In genomic region chr2:42342061-42342794, GRCh38 we compare ENCODE assay signal across 8 cellular contexts. TPM values are rescaled to one million over a fixed set of nuclear protein-coding genes. Genes with fewer than 3 reads are reported as not detected.
A peak's percentile ranks its signal among the peaks of the same experiment; 100 is the strongest.
DNase-seq lines count a peak whose midpoint lies in the region; ATAC-seq, FAIRE-seq and TF ChIP-seq lines count a peak whose summit lies in the region.

No MANE protein-coding gene starts in this region.

- in situ Hi-C loops in K562 (cut with MboI): no loop called here

- no peak for TF ChIP-seq POLR2A in K562 (conservative IDR thresholded peaks at IDR 0.05)

- ATAC-seq in HG03520 (IDR thresholded peaks at IDR 0.05; ENCODE audit: unreplicated experiment) (peak; percentile 66), K562 (peak; percentile 57), left lung (peak; percentile 83), GM19035 (IDR thresholded peaks at IDR 0.05; ENCODE audit: unreplicated experiment) (no peak), HG02970 (IDR thresholded peaks at IDR 0.05; ENCODE audit: low FRiP score, unreplicated experiment) (no peak)

- no peak for TF ChIP-seq RAD21 in K562 (CRISPR knock-in tag; conservative IDR thresholded peaks at IDR 0.05 in 1 of 2, IDR thresholded peaks at IDR 0.05 in 1 of 2)

- intact Hi-C loops in K562 (cut with micrococcal nuclease): no loop called here
- intact Hi-C loops in left lung (cut with DNase I): no loop called here

- WGBS in K562 (ENCODE audit: insufficient coverage, low coverage, missing lambda C conversion rate): 77% methylated on average over 8 of the region's 8 CpGs
- WGBS in urinary bladder: 71% methylated on average over 8 of the region's 8 CpGs

- H3K4me3 ChIP-seq in K562: no peak overlapping the region
- no peak overlapping the region for H3K4me3 ChIP-seq in left lung
- no peak overlapping the region for H3K4me3 ChIP-seq in urinary bladder (ENCODE audit: low read depth, low read length)

- no peak for TF ChIP-seq EP300 in K562 (IDR thresholded peaks at IDR 0.05; ENCODE audit: low read length)

- POLR2A ChIA-PET in K562 (lab: Yijun Ruan, JAX): interaction anchor here (1.1 to 2.1 kb wide), 2 partner anchors 13 to 14 kb away, joined by 4 to 7 read pairs; no protein-coding TSS in a partner anchor

- CTCF ChIA-PET in K562 (lab: Yijun Ruan, JAX; ENCODE audit: low intra/inter-chr PET ratio): no interaction called here

- H3K9me1 ChIP-seq in K562 (ENCODE audit: control insufficient read depth, insufficient read depth, low read length): peaks cover 4% of the 10 kb centered on the region

- H2AFZ ChIP-seq in K562 (ENCODE audit: low read depth, low read length): no peak overlapping the region

- 0 out of 2 replicates have a peak, but pooled peaks cover 3% of the 10 kb centered on the region for H4K20me1 ChIP-seq in K562 (replicated peaks; ENCODE audit: control insufficient read depth, insufficient read depth, low read length)

- peaks cover 25% of the 10 kb centered on the region for H3K79me2 ChIP-seq in K562 (ENCODE audit: control insufficient read depth, insufficient read depth, low read length)

- H3K36me3 ChIP-seq in K562 (ENCODE audit: control insufficient read depth, insufficient read depth, low read length): peaks cover 70% of the 10 kb centered on the region; the same call in 2 of the 3 replicates
- peaks cover 0 to 68% of the 10 kb centered on the region in 2 donors for H3K36me3 ChIP-seq in left lung
- H3K36me3 ChIP-seq in urinary bladder (ENCODE audit: insufficient read depth): no peaks in the 10 kb centered on the region

- TF ChIP-seq CTCF in K562 (IDR thresholded peaks at IDR 0.05 in 2 of 3, conservative IDR thresholded peaks at IDR 0.05 in 1 of 3; ENCODE audit: insufficient read depth in 2 of 3, low read depth in 1 of 3, low read length in 3 of 3) (no peak), left lung (IDR thresholded peaks at IDR 0.05) (no peak)

- H3K9me3 ChIP-seq in K562 (replicated peaks; ENCODE audit: control insufficient read depth, insufficient read depth, low read depth, low read length) (no peaks in the 10 kb centered on the region), left lung (no peaks in the 10 kb centered on the region)

- peak; percentile 6 for FAIRE-seq in K562 (lab: Jason Lieb, UNC)

- no TSS peak for BruUV-seq in K562 (replicated peaks; lab: Mats Ljungman, UMichigan)

- 0 out of 4 replicates have a peak overlapping the region, but pooled peaks of 1 of the 2 experiments have one; percentile 5 for H3K9ac ChIP-seq in K562 (ENCODE audit: insufficient read depth in 1 of 2, low read depth in 2 of 2, low read length in 2 of 2)

- H3K27me3 ChIP-seq in K562 (ENCODE audit: control insufficient read depth in 2 of 2, insufficient read depth in 2 of 2, low read length in 2 of 2) (no peaks in the 10 kb centered on the region), left lung (no peaks in the 10 kb centered on the region)

- peak; percentile 96 for DNase-seq in ELR (ENCODE audit: low read depth)
- DNase-seq in K562 (ENCODE audit: extremely low read depth in 1 of 4, low spot score in 3 of 4): peak in 1 of 4 experiments; percentile 29
- no peak for DNase-seq in left lung
- no peak for DNase-seq in GDM1 (lab: John Stamatoyannopoulos, UW)

- no peak overlapping the region for H3K4me2 ChIP-seq in K562 (ENCODE audit: insufficient read depth, low read length)

- H3K4me1 ChIP-seq in K562 (replicated peaks in 1 of 2; ENCODE audit: control insufficient read depth in 2 of 2, insufficient read depth in 2 of 2, low read length in 2 of 2): peaks cover 3 to 6% of the 10 kb centered on the region in 2 experiments; a peak in 2 of 5 replicates
- peaks cover 0 to 14% of the 10 kb centered on the region in 2 donors for H3K4me1 ChIP-seq in left lung
- no peaks in the 10 kb centered on the region for H3K4me1 ChIP-seq in urinary bladder (ENCODE audit: insufficient read depth)

- H3K27ac ChIP-seq in K562 (ENCODE audit: extremely low read depth, low read depth, low read length): no peak overlapping the region; the same call in 2 of the 3 replicates
- H3K27ac ChIP-seq in left lung: peak overlapping the region in 1 of 2 donors; percentile 40
- peak overlapping the region; percentile 65 for H3K27ac ChIP-seq in urinary bladder (ENCODE audit: low read depth)

TF ChIP-seq in K562, 482 proteins besides CTCF, POLR2A, EP300 and RAD21 (continues in another document):
- TF ChIP-seq RNF2 (IDR thresholded peaks at IDR 0.05) (no peak), MAZ (CRISPR knock-in tag; conservative IDR thresholded peaks at IDR 0.05 in 1 of 2, IDR thresholded peaks at IDR 0.05 in 1 of 2) (no peak), USF2 (CRISPR knock-in tag; IDR thresholded peaks at IDR 0.05) (peak; percentile 44; the same call in 1 of the 2 replicates), MAFK (IDR thresholded peaks at IDR 0.05; ENCODE audit: low read length) (peak; percentile 44; the same call in 1 of the 2 replicates), NCOA1 (IDR thresholded peaks at IDR 0.05; ENCODE audit: low read depth) (no peak), NBN (IDR thresholded peaks at IDR 0.05; ENCODE audit: low read depth) (no peak), RFX5 (IDR thresholded peaks at IDR 0.05; ENCODE audit: low read depth, low read length) (no peak), SMARCA4 (IDR thresholded peaks at IDR 0.05) (no peak), USF1 (CRISPR knock-in tag; IDR thresholded peaks at IDR 0.05) (peak; percentile 58), U2AF2 (optimal IDR thresholded peaks at IDR 0.05; ENCODE audit: low read depth, low read length) (no peak), TEAD1 (CRISPR knock-in tag; IDR thresholded peaks at IDR 0.05) (peak in 1 of 2 experiments; percentile 52; a peak in 1 of 4 replicates), HCFC1 (IDR thresholded peaks at IDR 0.05; ENCODE audit: low read depth, low read length) (no peak), IFI16 (CRISPR knock-in tag; IDR thresholded peaks at IDR 0.05) (no peak), ZNF124 (CRISPR knock-in tag; IDR thresholded peaks at IDR 0.05) (no peak), ZNF707 (CRISPR knock-in tag; conservative IDR thresholded peaks at IDR 0.05) (no peak), NR1H2 (CRISPR knock-in tag; IDR thresholded peaks at IDR 0.05) (no peak), NR2C1 (IDR thresholded peaks at IDR 0.05) (no peak), NR2C1 (tag; IDR thresholded peaks at IDR 0.05) (peak; percentile 32; the same call in 1 of the 2 replicates), MTA2 (IDR thresholded peaks at IDR 0.05; ENCODE audit: low read depth) (no peak), ZHX1 (conservative IDR thresholded peaks at IDR 0.05; ENCODE audit: low read length) (no peak)

RNA-seq across cellular contexts. Expression of gene COX7A2L, which starts 18.8 kb away (rescaled TPM):
- total RNA-seq in K562 (2011; cell fraction: chromatin; rRNA removed; ENCODE audit: low replicate concordance): 27.4 and 46.0 TPM in 2 replicates
- total RNA-seq in K562 (2011; cell fraction: nucleolus; rRNA removed): 25.0 and 27.9 TPM in 2 replicates
- total RNA-seq in K562 (2011; cell fraction: nucleoplasm; rRNA removed): 63.9 and 106 TPM in 2 replicates
- total RNA-seq in K562 (2014; rRNA removed) (106 and 118 TPM in 2 replicates), K562 (2014; rRNA removed; fragmentation: Illumina TruSeq; extraction: Trizol) (166 and 174 TPM in 2 replicates), K562 (2015; rRNA removed; fragmentation: Illumina TruSeq; extraction: Trizol) (132 and 142 TPM in 2 replicates), K562 (2021) (107 and 122 TPM in 2 replicates), left lung (10 to 100 TPM; 80.0 to 81.2 TPM), urinary bladder (103 TPM)
- polyA plus RNA-seq in K562 (2011; rRNA removed) (163 TPM in 2 replicates), K562 (2014; fragmentation: Illumina TruSeq; extraction: Trizol) (177 TPM in 2 replicates), K562 (2014; fragmentation: Nextera tagmentation; extraction: Ambion mirVana) (100 to 1,000 TPM; 366 to 481 TPM), K562 (2014; rRNA removed) (143 TPM in 2 replicates), urinary bladder (114 TPM)
- 72.4 and 141 TPM in 2 replicates for polyA plus RNA-seq in K562 (2011; cell fraction: cytosol; rRNA removed)
- polyA plus RNA-seq in K562 (2011; cell fraction: nucleus; rRNA removed): 32.2 and 59.7 TPM in 2 replicates
- 135 and 320 TPM in 2 replicates for polyA plus RNA-seq in K562 (2012)
- polyA minus RNA-seq in K562 (2011; rRNA and poly(A)+ RNA removed): 72.0 and 91.7 TPM in 2 replicates
- polyA minus RNA-seq in K562 (2011; cell fraction: cytosol; rRNA and poly(A)+ RNA removed): 28.1 and 34.2 TPM in 2 replicates
- polyA minus RNA-seq in K562 (2011; cell fraction: nucleus; rRNA and poly(A)+ RNA removed): 14.1 and 23.3 TPM in 2 replicates

Comparison
In these comparisons a context has a peak if more than half of its experiments do, and no peak if none do; other contexts are left out.
1. ATAC-seq: peak in HG03520 (single experiment), K562 (single experiment) and left lung (single experiment); none in GM19035 (single experiment) and HG02970 (single experiment).